In the genomic region with DNA sequence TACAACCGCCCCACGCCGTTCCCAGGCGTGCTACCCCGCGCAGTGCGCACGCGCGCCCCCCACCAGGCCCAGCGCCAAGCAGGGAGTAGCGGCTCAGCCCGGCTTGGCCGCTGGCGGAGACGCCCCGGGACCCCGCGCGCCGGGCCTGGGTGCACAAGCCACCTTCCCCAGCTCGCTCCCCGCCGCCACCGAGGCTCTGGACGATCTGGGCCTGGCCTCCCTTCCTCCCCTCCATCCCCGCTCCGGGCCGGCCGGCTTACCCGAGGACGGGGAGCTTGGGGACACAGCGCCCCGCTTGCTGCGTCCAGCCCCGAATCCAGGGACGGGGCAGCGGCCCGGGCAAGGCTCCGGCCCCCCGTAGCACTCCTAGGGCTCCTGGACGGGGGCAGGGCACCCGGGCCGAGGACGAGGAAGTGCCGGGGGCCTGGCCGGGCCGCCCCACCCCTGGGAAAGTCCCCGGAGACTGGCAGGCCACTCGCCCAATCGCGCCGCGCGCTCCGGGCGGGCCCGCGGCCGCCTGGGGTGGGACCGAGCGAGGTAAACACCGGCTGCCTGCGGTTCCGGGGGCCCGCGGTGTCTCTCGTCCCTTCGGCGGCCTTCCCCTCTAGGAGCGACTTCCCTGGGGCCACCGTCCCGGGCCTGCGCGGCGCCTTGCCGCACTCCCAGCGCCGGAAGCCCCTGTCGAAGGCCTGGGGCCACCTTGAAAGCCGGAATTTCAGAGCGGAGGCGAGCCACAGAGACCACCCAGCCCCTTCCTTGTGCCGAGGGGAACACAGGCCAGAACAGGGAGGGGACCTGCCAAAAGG, we compare ENCODE assay signal across 8 cellular contexts.
A peak's percentile ranks its signal among the peaks of the same experiment; 100 is the strongest.
DNase-seq lines count a peak whose midpoint lies in the region; ATAC-seq lines count a peak whose summit lies in the region.

A gene with protein sequence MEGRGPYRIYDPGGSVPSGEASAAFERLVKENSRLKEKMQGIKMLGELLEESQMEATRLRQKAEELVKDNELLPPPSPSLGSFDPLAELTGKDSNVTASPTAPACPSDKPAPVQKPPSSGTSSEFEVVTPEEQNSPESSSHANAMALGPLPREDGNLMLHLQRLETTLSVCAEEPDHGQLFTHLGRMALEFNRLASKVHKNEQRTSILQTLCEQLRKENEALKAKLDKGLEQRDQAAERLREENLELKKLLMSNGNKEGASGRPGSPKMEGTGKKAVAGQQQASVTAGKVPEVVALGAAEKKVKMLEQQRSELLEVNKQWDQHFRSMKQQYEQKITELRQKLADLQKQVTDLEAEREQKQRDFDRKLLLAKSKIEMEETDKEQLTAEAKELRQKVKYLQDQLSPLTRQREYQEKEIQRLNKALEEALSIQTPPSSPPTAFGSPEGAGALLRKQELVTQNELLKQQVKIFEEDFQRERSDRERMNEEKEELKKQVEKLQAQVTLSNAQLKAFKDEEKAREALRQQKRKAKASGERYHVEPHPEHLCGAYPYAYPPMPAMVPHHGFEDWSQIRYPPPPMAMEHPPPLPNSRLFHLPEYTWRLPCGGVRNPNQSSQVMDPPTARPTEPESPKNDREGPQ (minus strand): TSS at position 415 of the 806 bp plus-strand sequence. CDS start 15,939 bp downstream, outside the sequence.

- DNase-seq in AG08396 (ENCODE audit: low spot score) (peak; percentile 97), NCI-H226 (peak; percentile 87), islet precursor cell (peak; percentile 96)
- peak; percentile 84 for DNase-seq in activated CD4-positive, CD25-positive, alpha-beta regulatory T cell treated with anti-CD3 and anti-CD28 coated beads, Interleukin-2, amount 50 U/mL, for 16 hours (ENCODE audit: low read depth, low spot score)
- DNase-seq in central memory CD4-positive, alpha-beta T cell, result peak; percentile 95
- peak; percentile 85 to 94 (median 92) for DNase-seq in stimulated activated CD4-positive, alpha-beta T cell treated with anti-CD3 and anti-CD28 coated beads, Interleukin-12 subunit alpha, Interleukin-12 subunit beta, amount 100 ng/mL, for 48 hours (ENCODE audit: low read depth in 2 of 3, low spot score in 1 of 3)

- peak; percentile 38 for ATAC-seq in GM18870 (IDR thresholded peaks at IDR 0.05; ENCODE audit: unreplicated experiment)
- ATAC-seq in HG03103 (IDR thresholded peaks at IDR 0.05; ENCODE audit: low read depth, unreplicated experiment), result peak; percentile 66

Comparison
In these comparisons a context has a peak if more than half of its experiments do, and no peak if none do; other contexts are left out.
1. Peak in every context shown above with its lines: DNase-seq and ATAC-seq.